8 cellular contexts compared by ENCODE assay signal in the genomic region with DNA sequence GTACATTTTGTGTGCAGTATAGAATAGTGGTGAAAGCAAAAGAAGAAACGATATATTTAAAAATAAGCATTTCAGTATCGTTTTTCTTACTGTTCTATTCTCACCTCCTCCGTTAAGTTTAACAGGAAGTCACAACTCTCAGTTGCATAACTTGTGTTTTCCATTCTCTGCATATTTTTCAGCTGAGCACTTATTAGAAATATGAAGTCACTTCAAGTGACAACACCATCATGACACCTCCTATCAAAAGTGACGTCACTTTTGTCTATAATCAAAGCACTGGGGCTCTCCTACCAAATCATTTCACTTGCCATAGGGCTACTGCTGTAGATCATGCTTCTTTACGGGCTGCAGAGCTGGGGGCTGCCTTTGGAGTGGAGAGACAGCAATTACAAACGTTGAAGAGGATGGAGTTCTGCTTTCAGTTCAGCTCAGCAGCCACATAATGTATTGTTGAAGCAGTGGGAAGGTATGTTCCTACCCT. TPM values are rescaled to one million over a fixed set of nuclear protein-coding genes. Genes with fewer than 3 reads are reported as not detected.
DNase-seq lines count a peak whose midpoint lies in the region; ATAC-seq, FAIRE-seq and TF ChIP-seq lines count a peak whose summit lies in the region.

No MANE protein-coding gene starts in this region.

- TF ChIP-seq CTCF in GM12878 (IDR thresholded peaks at IDR 0.05 in 2 of 3, conservative IDR thresholded peaks at IDR 0.05 in 1 of 3; ENCODE audit: control insufficient read depth in 2 of 3, extremely low read depth in 1 of 3, insufficient read depth in 1 of 3, low read depth in 3 of 3, low read length in 3 of 3) (no peak), BE2C (IDR thresholded peaks at IDR 0.05; ENCODE audit: low read depth, low read length) (no peak), esophagus muscularis mucosa (IDR thresholded peaks at IDR 0.05) (no peak)

- H3K9ac ChIP-seq in GM12878 (ENCODE audit: control insufficient read depth, insufficient read depth, low read length), result no peak overlapping the region

- POLR2A ChIA-PET in GM12878 (lab: Charles Lee), result interaction anchor here (0.7 to 1.4 kb wide), 4 partner anchors 12 to 36 kb away, joined by 3 to 4 read pairs (median 4); no protein-coding TSS in a partner anchor

- SMC1A ChIA-PET in GM12878 (lab: Charles Lee; ENCODE audit: uncharacterized antibody, unreplicated experiment), result interaction anchor here (0.5 to 2.1 kb wide), 16 partner anchors 11 to 291 kb away, joined by 3 to 19 read pairs (median 4); no protein-coding TSS in a partner anchor

- H3K4me3 ChIP-seq in GM12878 (0 out of 2 replicates have a peak overlapping the region, but pooled peaks have one; percentile 19), thymus (ENCODE audit: low read length) (no peak overlapping the region), BE2C (ENCODE audit: low read depth, low read length) (no peak overlapping the region), esophagus muscularis mucosa (no peak overlapping the region)

- no peak for TF ChIP-seq RAD21 in GM12878 (IDR thresholded peaks at IDR 0.05; ENCODE audit: insufficient read depth, low read depth, low read length)

- FAIRE-seq in GM12878 (lab: Jason Lieb, UNC), result peak; percentile 68

- CTCF ChIA-PET in GM12878 (lab: Yijun Ruan, JAX), result interaction anchor here (0.9 to 4.9 kb wide), 6 partner anchors 10 to 64 kb away, joined by 3 to 29 read pairs (median 6); no protein-coding TSS in a partner anchor

- TF ChIP-seq EP300 in GM12878 (IDR thresholded peaks at IDR 0.05; ENCODE audit: borderline replicate concordance in 1 of 2, control insufficient read depth in 1 of 2, low read depth in 2 of 2, low read length in 2 of 2) (peak in 1 of 2 experiments; percentile 46; a peak in 1 of 4 replicates), esophagus muscularis mucosa (IDR thresholded peaks at IDR 0.05) (no peak)

- BruUV-seq in GM12878 (replicated peaks; lab: Mats Ljungman, UMichigan), result no TSS peak

- no peak overlapping the region; the same call in 1 of the 2 replicates for H2AFZ ChIP-seq in GM12878 (ENCODE audit: control insufficient read depth, low read depth, low read length)

- H3K36me3 ChIP-seq in GM12878 (ENCODE audit: control insufficient read depth in 2 of 2, insufficient read depth in 2 of 2, low read length in 1 of 2) (no peaks in the 10 kb centered on the region), thymus (ENCODE audit: control insufficient read depth, insufficient read depth) (no peaks in the 10 kb centered on the region), BE2C (no peaks in the 10 kb centered on the region), esophagus muscularis mucosa (no peaks in the 10 kb centered on the region)

- in situ Hi-C loops in GM12878 (cut with MboI), result no loop called here

- DNase-seq in GM12878 (ENCODE audit: low read depth, low spot score) (peak; percentile 55), BE2C (no peak), cardiac septum (ENCODE audit: low spot score) (no peak), esophagus muscularis mucosa (ENCODE audit: extremely low spot score) (no peak)

- no peaks in the 10 kb centered on the region for H3K79me2 ChIP-seq in GM12878 (ENCODE audit: control insufficient read depth, insufficient read depth, low read length)

- H4K20me1 ChIP-seq in GM12878 (ENCODE audit: control insufficient read depth, insufficient read depth), result no peaks in the 10 kb centered on the region

- no peak for TF ChIP-seq POLR2A in GM12878 (IDR thresholded peaks at IDR 0.05; ENCODE audit: low read depth, low read length)
- TF ChIP-seq POLR2A in esophagus muscularis mucosa (IDR thresholded peaks at IDR 0.05; ENCODE audit: low read depth), result no peak

- WGBS in GM12878 (ENCODE audit: insufficient coverage, insufficient replicate concordance, low lambda C conversion rate, missing lambda C conversion rate), result 2% methylated on average over 6 of the region's 6 CpGs
- WGBS in thymus, result 32% methylated on average over 6 of the region's 6 CpGs
- WGBS in esophagus muscularis mucosa, result 45% methylated on average over 6 of the region's 6 CpGs

- peaks cover 35% of the 10 kb centered on the region for H3K4me1 ChIP-seq in GM12878 (ENCODE audit: control insufficient read depth, insufficient read depth, low read length)
- H3K4me1 ChIP-seq in thymus (ENCODE audit: control insufficient read depth, insufficient read depth, low read length), result no peaks in the 10 kb centered on the region
- H3K4me1 ChIP-seq in BE2C, result no peaks in the 10 kb centered on the region
- H3K4me1 ChIP-seq in esophagus muscularis mucosa, result no peaks in the 10 kb centered on the region

- RAD21 ChIA-PET in GM12878 (lab: Charles Lee; ENCODE audit: unreplicated experiment), result interaction anchor here (1.1 to 2.4 kb wide), 6 partner anchors 11 to 64 kb away, joined by 4 to 13 read pairs (median 8); no protein-coding TSS in a partner anchor

- H3K27ac ChIP-seq in GM12878 (ENCODE audit: control insufficient read depth, insufficient read depth) (peak overlapping the region; percentile 38; the same call in 1 of the 2 replicates), thymus (ENCODE audit: low read depth) (peak overlapping the region; percentile 47), esophagus muscularis mucosa (replicated peaks in 1 of 4) (no peak overlapping the region)

- ATAC-seq in GM18498 (IDR thresholded peaks at IDR 0.05; ENCODE audit: unreplicated experiment) (peak; percentile 82), GM21526 (IDR thresholded peaks at IDR 0.05; ENCODE audit: low FRiP score, unreplicated experiment) (peak; percentile 80), HG03575 (IDR thresholded peaks at IDR 0.05; ENCODE audit: extremely low read depth, insufficient number of reproducible peaks, low FRiP score, unreplicated experiment) (peak; percentile 57), GM12878 (peak; percentile 79)

- H3K9me3 ChIP-seq in GM12878 (replicated peaks; ENCODE audit: control insufficient read depth, insufficient read depth, low read length) (no peaks in the 10 kb centered on the region; the same call in 2 of the 3 replicates), thymus (ENCODE audit: control insufficient read depth) (no peaks in the 10 kb centered on the region), BE2C (no peaks in the 10 kb centered on the region), esophagus muscularis mucosa (no peaks in the 10 kb centered on the region)

- H3K4me2 ChIP-seq in GM12878 (ENCODE audit: control insufficient read depth, insufficient read depth), result peak overlapping the region; percentile 72

- H3K27me3 ChIP-seq in GM12878 (replicated peaks in 1 of 2; ENCODE audit: control insufficient read depth in 2 of 2, insufficient read depth in 2 of 2, low read length in 1 of 2) (no peaks in the 10 kb centered on the region), thymus (ENCODE audit: control insufficient read depth, insufficient read depth) (no peaks in the 10 kb centered on the region), BE2C (no peaks in the 10 kb centered on the region), esophagus muscularis mucosa (no peaks in the 10 kb centered on the region)

- intact Hi-C loops in GM12878 (cut with micrococcal nuclease; ENCODE audit: unreplicated experiment), result loop anchor here (2.0 kb wide), 1 partner anchor 36 kb away; a partner anchor contains a TSS
- intact Hi-C loops in cardiac septum (cut with DNase I), result no loop called here
- intact Hi-C loops in esophagus muscularis mucosa (cut with DNase I), result no loop called here

TF ChIP-seq in GM12878, 131 proteins besides CTCF, POLR2A, EP300 and RAD21 (continues in another document):
- no peak for TF ChIP-seq MYC (IDR thresholded peaks at IDR 0.05; ENCODE audit: insufficient read depth, insufficient read length, insufficient replicate concordance, low read length, severe bottlenecking)
- peak; percentile 68 for TF ChIP-seq JUNB (IDR thresholded peaks at IDR 0.05)
- TF ChIP-seq NFIC (IDR thresholded peaks at IDR 0.05; ENCODE audit: low read depth, low read length), result peak; percentile 89
- TF ChIP-seq IKZF1 (conservative IDR thresholded peaks at IDR 0.05), result peak; percentile 57
- TF ChIP-seq YBX1 (IDR thresholded peaks at IDR 0.05), result no peak
- TF ChIP-seq MTA2 (IDR thresholded peaks at IDR 0.05; ENCODE audit: low read depth), result peak; percentile 64; the same call in 1 of the 2 replicates
- TF ChIP-seq NBN (IDR thresholded peaks at IDR 0.05), result peak; percentile 93
- TF ChIP-seq CREM (IDR thresholded peaks at IDR 0.05; ENCODE audit: low read depth), result peak; percentile 97
- no peak for TF ChIP-seq POLR2AphosphoS5 (IDR thresholded peaks at IDR 0.05; ENCODE audit: low read length)
- TF ChIP-seq FOXK2 (IDR thresholded peaks at IDR 0.05), result no peak
- peak; percentile 76; the same call in 1 of the 2 replicates for TF ChIP-seq ZNF217 (IDR thresholded peaks at IDR 0.05)
- TF ChIP-seq RUNX3 (IDR thresholded peaks at IDR 0.05; ENCODE audit: low read length), result peak; percentile 47
- peak; percentile 78; the same call in 1 of the 2 replicates for TF ChIP-seq CBX5 (IDR thresholded peaks at IDR 0.05; ENCODE audit: low read depth)
- TF ChIP-seq CREB1 (IDR thresholded peaks at IDR 0.05; ENCODE audit: low read depth), result peak; percentile 98
- 0 out of 2 replicates have a peak, but pooled peaks have one; percentile 15 for TF ChIP-seq SREBF1 (IDR thresholded peaks at IDR 0.05; ENCODE audit: low read length)
- peak; percentile 31; the same call in 1 of the 2 replicates for TF ChIP-seq EED (IDR thresholded peaks at IDR 0.05; ENCODE audit: low read depth)

RNA-seq across cellular contexts. Expression of a gene that starts 36.3 kb away (rescaled TPM):
- 144 and 145 TPM in 2 replicates for total RNA-seq in GM12878 (2013; cell fraction: nucleolus; rRNA removed)
- total RNA-seq in GM12878 (2014; rRNA removed) (6.7 and 8.3 TPM in 2 replicates), GM12878 (2014; rRNA removed; fragmentation: Illumina TruSeq; extraction: Trizol) (9.3 and 11.2 TPM in 2 replicates), GM12878 (2021) (5.7 and 6.9 TPM in 2 replicates), cardiac septum (37.8 TPM), esophagus muscularis mucosa (1 to 10 TPM in 2 of 4 donors, under 1 TPM in 2; 0.26 to 5.4 (median 2.4) TPM)
- polyA plus RNA-seq in GM12878 (2011; ENCODE audit: low read depth), result 1.1 TPM
- polyA plus RNA-seq in GM12878 (2011; rRNA removed) (4.9 and 6.0 TPM in 2 replicates), GM12878 (2014; fragmentation: Illumina TruSeq; extraction: Trizol) (9.3 TPM in 2 replicates), GM12878 (2014; fragmentation: Nextera tagmentation; extraction: Ambion mirVana) (1 to 10 TPM; 3.1 to 4.4 TPM), GM12878 (2014; rRNA removed) (5.7 and 7.5 TPM in 2 replicates), GM12878 (2016; fragmentation: Nextera tagmentation; extraction: Ambion mirVana) (1 to 10 TPM; 7.3 to 7.9 TPM), thymus (13.9 TPM)
- 1.7 and 1.9 TPM in 2 replicates for polyA plus RNA-seq in GM12878 (2011; cell fraction: cytosol; rRNA removed)
- 4.0 and 5.4 TPM in 2 replicates for polyA plus RNA-seq in GM12878 (2011; cell fraction: nucleus; rRNA removed)
- 1.8 and 1.9 TPM in 2 replicates for polyA plus RNA-seq in GM12878 (2012)
- polyA minus RNA-seq in GM12878 (2011; rRNA and poly(A)+ RNA removed), result 3.2 and 6.2 TPM in 2 replicates
- polyA minus RNA-seq in GM12878 (2011; cell fraction: cytosol; rRNA and poly(A)+ RNA removed), result 3.3 and 3.6 TPM in 2 replicates
- polyA minus RNA-seq in GM12878 (2011; cell fraction: nucleus; rRNA and poly(A)+ RNA removed), result 6.3 and 6.6 TPM in 2 replicates
- 0.57 TPM for polyA plus RNA-seq in BE2C (2012; ENCODE audit: insufficient read depth, insufficient read length, low read depth)

Comparison
In these comparisons a context has a peak if more than half of its experiments do, and no peak if none do; other contexts are left out.
1. H3K27ac ChIP-seq: peak in GM12878 (single experiment) and thymus (single experiment); none in esophagus muscularis mucosa (0 of 4).
2. Peak in every context shown above with its lines, with median percentiles within 50 percentile points of each other: ATAC-seq.